In genomic region chr5:126808619-126809018, GRCh38 we compare ENCODE assay signal across 8 cellular contexts. TPM values are rescaled to one million over a fixed set of nuclear protein-coding genes. Genes with fewer than 3 reads are reported as not detected.
DNase-seq lines count a peak whose midpoint lies in the region; ATAC-seq, FAIRE-seq and TF ChIP-seq lines count a peak whose summit lies in the region.

No MANE protein-coding gene starts in this region.

- ATAC-seq in GM18909 (IDR thresholded peaks at IDR 0.05; ENCODE audit: poor library complexity, unreplicated experiment) (peak; percentile 63), natural killer cell (no peak), HG03135 (IDR thresholded peaks at IDR 0.05; ENCODE audit: unreplicated experiment) (no peak)

- H3K9me3 Mint-ChIP-seq in natural killer cell = no peaks in the 10 kb centered on the region

- no peak overlapping the region for H3K4me3 ChIP-seq in choroid plexus epithelial cell (ENCODE audit: low read depth, low read length)

- H3K27me3 Mint-ChIP-seq in natural killer cell (ENCODE audit: low read depth in 2 of 2) = no peaks in the 10 kb centered on the region

- FAIRE-seq in frontal cortex (lab: Jason Lieb, UNC) = no peak

- no peaks in the 10 kb centered on the region for H3K36me3 Mint-ChIP-seq in natural killer cell

- peak overlapping the region; percentile 94 to 95 for H3K27ac Mint-ChIP-seq in natural killer cell

- DNase-seq in COR-L47 (lab: John Stamatoyannopoulos, UW) (peak; percentile 2), NAMALWA (ENCODE audit: low spot score) (peak; percentile 76), choroid plexus epithelial cell (ENCODE audit: low read depth) (peak; percentile 69), natural killer cell (no peak), frontal cortex (ENCODE audit: low spot score in 2 of 2) (no peak)
- no peak for DNase-seq in activated CD8-positive, alpha-beta memory T cell treated with anti-CD3 and anti-CD28 coated beads for 24 hours

- no peak overlapping the region for H3K4me3 Mint-ChIP-seq in natural killer cell

- H3K4me1 Mint-ChIP-seq in natural killer cell = peaks cover 27 to 31% of the 10 kb centered on the region in 2 donors

- peak; percentile 60 for TF ChIP-seq CTCF in choroid plexus epithelial cell (conservative IDR thresholded peaks at IDR 0.05; ENCODE audit: low read depth, low read length)
- TF ChIP-seq CTCF in natural killer cell (IDR thresholded peaks at IDR 0.05) = peak; percentile 63

- intact Hi-C loops in natural killer cell (cut with micrococcal nuclease) = loop anchor here (2.0 kb wide), 1 partner anchor 132 kb away; no protein-coding TSS in a partner anchor

RNA-seq across cellular contexts. Expression of gene LMNB1, which starts 31.7 kb away (rescaled TPM):
- 10 to 100 TPM; 31.2 to 57.8 (median 37.3) TPM for total RNA-seq in natural killer cell
- total RNA-seq in frontal cortex = 84.4 TPM

Comparison
In these comparisons a context has a peak if more than half of its experiments do, and no peak if none do; other contexts are left out.
1. DNase-seq: peak in COR-L47 (single experiment), NAMALWA (single experiment) and choroid plexus epithelial cell (single experiment); none in natural killer cell (single experiment), frontal cortex (0 of 2) and activated CD8-positive, alpha-beta memory T cell treated with anti-CD3 and anti-CD28 coated beads for 24 hours (single experiment).